In the genomic region with DNA sequence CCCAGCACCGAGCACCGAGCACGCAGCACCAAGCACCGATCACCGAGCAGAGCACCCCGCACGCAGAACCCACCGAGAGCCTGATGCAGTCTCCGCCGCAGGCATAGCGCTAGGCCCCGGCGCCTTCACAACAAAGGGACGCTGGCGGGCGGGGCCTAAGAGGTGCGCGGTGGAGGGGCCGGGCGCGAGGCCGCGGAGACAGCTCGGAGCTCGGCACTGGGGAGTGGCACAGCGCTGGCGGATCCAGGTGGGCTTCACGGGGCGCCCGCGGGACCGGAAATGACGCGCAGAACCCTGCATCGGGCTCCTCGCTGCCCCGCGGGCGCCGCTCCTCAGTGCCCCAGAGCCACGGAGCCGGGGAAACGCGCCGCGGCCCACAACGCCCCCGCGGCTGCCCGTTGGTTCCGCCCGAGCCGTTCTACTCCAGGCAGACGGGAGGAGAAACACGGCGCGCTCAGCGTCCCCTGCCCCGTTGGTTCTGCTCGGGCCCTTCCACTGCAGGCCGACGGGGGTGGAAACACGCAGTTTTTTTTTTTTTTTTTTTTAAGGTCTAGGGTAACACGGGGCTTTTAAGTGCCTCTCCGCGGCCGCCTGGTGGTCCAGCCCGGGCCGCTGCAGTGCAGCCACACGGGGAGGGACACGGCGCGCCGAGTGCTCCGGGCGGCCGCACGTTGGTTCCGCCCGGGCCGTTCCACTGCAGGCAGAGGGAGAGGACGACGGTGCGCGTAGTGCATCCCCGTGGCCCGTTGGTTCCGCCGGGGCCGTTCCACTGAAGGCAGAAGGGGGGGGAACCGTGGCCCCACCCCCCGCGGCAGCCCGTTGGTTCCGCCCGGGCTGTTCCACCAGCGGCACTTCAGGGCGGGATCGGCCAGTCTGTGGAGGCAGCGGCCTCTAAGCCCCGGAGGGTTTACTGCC, we compare ENCODE assay signal across 8 cellular contexts. TPM values are rescaled to one million over a fixed set of nuclear protein-coding genes. Genes with fewer than 3 reads are reported as not detected.
DNase-seq lines count a peak whose midpoint lies in the region; ATAC-seq and TF ChIP-seq lines count a peak whose summit lies in the region.
"Not testable (repeated sequence)": the region's sequence is repeated elsewhere in the genome, so short reads cannot be mapped to it uniquely, and the experiment has no call there.

No MANE protein-coding gene starts in this region.

- not testable (repeated sequence) for H3K4me1 ChIP-seq in HUES6 (ENCODE audit: control insufficient read depth, insufficient read depth, low read length); RWPE2 (ENCODE audit: insufficient read depth, poor library complexity, severe bottlenecking); naive thymus-derived CD4-positive, alpha-beta T cell (ENCODE audit: control insufficient read depth in 2 of 2, insufficient read depth in 2 of 2, low read length in 2 of 2)

- H3K27ac ChIP-seq in HUES6 (ENCODE audit: low read depth, low read length) (peak overlapping the region; percentile 99), RWPE2 (ENCODE audit: poor library complexity, severe bottlenecking) (peak overlapping the region; percentile 75)
- H3K27ac ChIP-seq in naive thymus-derived CD4-positive, alpha-beta T cell (ENCODE audit: low read depth, low read length), result peak overlapping the region; percentile 88

- peak overlapping the region; percentile 66 for H3K4me3 ChIP-seq in HUES6 (ENCODE audit: low read depth, low read length)
- peak overlapping the region; percentile 33 for H3K4me3 ChIP-seq in RWPE2 (ENCODE audit: severe bottlenecking)
- not testable (repeated sequence) for H3K4me3 ChIP-seq in naive thymus-derived CD4-positive, alpha-beta T cell (ENCODE audit: low read length)

- TF ChIP-seq CTCF in RWPE2 (IDR thresholded peaks at IDR 0.05; ENCODE audit: poor library complexity, severe bottlenecking), result peak; percentile 27

- not testable (repeated sequence) for H3K27me3 Mint-ChIP-seq in naive thymus-derived CD4-positive, alpha-beta T cell

- POLR2A ChIA-PET in naive thymus-derived CD4-positive, alpha-beta T cell (lab: Charles Lee), result interaction anchor here (0.7 kb wide), 1 partner anchor 131 kb away, joined by 3 read pairs; no protein-coding TSS in a partner anchor

- DNase-seq in DMS 273 (lab: John Stamatoyannopoulos, UW; ENCODE audit: unreplicated experiment), result peak; percentile 66
- DNase-seq in RWPE2 (ENCODE audit: low spot score), result not testable (repeated sequence)
- peak; percentile 66 for DNase-seq in activated T-helper 9 cell treated with anti-CD3 and anti-CD28 coated beads, Interleukin-2, amount 50 U/mL, for 16 hours (ENCODE audit: low read depth)
- DNase-seq in fibroblast of gingiva (ENCODE audit: low read depth), result peak; percentile 87
- DNase-seq in naive thymus-derived CD4-positive, alpha-beta T cell, result peak; percentile 65 to 98 (median 88)
- peak; percentile 41 for DNase-seq in stimulated activated CD8-positive, alpha-beta memory T cell treated with anti-CD3 and anti-CD28 coated beads, Interleukin-4, amount 100 ng/mL, for 24 hours (ENCODE audit: low read depth)

- intact Hi-C loops in naive thymus-derived CD4-positive, alpha-beta T cell (cut with micrococcal nuclease), result loop anchor here (5.0 to 10.0 kb wide), 2 partner anchors 51 to 161 kb away; partner anchors contain the start of gene SLC35E2B (in 1 of the 2)

- not testable (repeated sequence) for H3K36me3 ChIP-seq in HUES6 (ENCODE audit: control insufficient read depth, insufficient read depth, low read length); RWPE2 (ENCODE audit: low read depth); naive thymus-derived CD4-positive, alpha-beta T cell (ENCODE audit: control insufficient read depth in 2 of 3, insufficient read depth in 3 of 3, low read length in 3 of 3)

- peak overlapping the region in 8 of 9 donors; percentile 79 to 96 (median 92) for H3K27ac Mint-ChIP-seq in naive thymus-derived CD4-positive, alpha-beta T cell

- ATAC-seq in GM21723 (IDR thresholded peaks at IDR 0.05; ENCODE audit: unreplicated experiment) (peak; percentile 81), RWPE2 (ENCODE audit: low read depth) (peak; percentile 78)
- peak; percentile 89 for ATAC-seq in naive thymus-derived CD4-positive, alpha-beta T cell

- H3K27me3 ChIP-seq in HUES6 (ENCODE audit: control insufficient read depth, insufficient read depth, low read length); RWPE2 (ENCODE audit: insufficient read depth, poor library complexity, severe bottlenecking); naive thymus-derived CD4-positive, alpha-beta T cell (ENCODE audit: control insufficient read depth in 2 of 2, insufficient read depth in 2 of 2, low read length in 2 of 2): not testable (repeated sequence)

- H3K9me3 ChIP-seq in HUES6 (ENCODE audit: control insufficient read depth, insufficient read depth, low read depth, low read length); RWPE2 (ENCODE audit: severe bottlenecking); naive thymus-derived CD4-positive, alpha-beta T cell (ENCODE audit: control insufficient read depth in 2 of 3, low read length in 3 of 3): not testable (repeated sequence)

- H3K4me1 Mint-ChIP-seq in naive thymus-derived CD4-positive, alpha-beta T cell, result peaks cover 0 to 20% (median 9%) of the 10 kb centered on the region in 7 donors

- peak overlapping the region; percentile 94 for H3K9ac ChIP-seq in HUES6 (ENCODE audit: low read length)

- not testable (repeated sequence) for H3K36me3 Mint-ChIP-seq in naive thymus-derived CD4-positive, alpha-beta T cell

- not testable (repeated sequence) for H3K9me3 Mint-ChIP-seq in naive thymus-derived CD4-positive, alpha-beta T cell

- CTCF ChIA-PET in naive thymus-derived CD4-positive, alpha-beta T cell (lab: Charles Lee), result not testable (repeated sequence)

- H3K4me3 Mint-ChIP-seq in naive thymus-derived CD4-positive, alpha-beta T cell, result peak overlapping the region in 9 of 10 donors; percentile 56 to 85 (median 68)

RNA-seq across cellular contexts. Expression of gene CDK11A, which starts 21.8 kb away (rescaled TPM):
- 100 to 1,000 TPM in 4 of 5 experiments, 10 to 100 TPM in 1; 91.5 to 218 (median 157) TPM for total RNA-seq in naive thymus-derived CD4-positive, alpha-beta T cell
- polyA plus RNA-seq in naive thymus-derived CD4-positive, alpha-beta T cell, result 10 to 100 TPM in 1 of 2 donors, 1 to 10 TPM in 1; 9.8 to 17.2 TPM

RNA-seq across cellular contexts. Expression of gene NADK, which starts 32.4 kb away (rescaled TPM):
- 100 to 1,000 TPM in 1 of 5 experiments, 10 to 100 TPM in 4; 45.2 to 115 (median 50.3) TPM for total RNA-seq in naive thymus-derived CD4-positive, alpha-beta T cell
- 10 to 100 TPM; 14.7 to 24.0 TPM for polyA plus RNA-seq in naive thymus-derived CD4-positive, alpha-beta T cell

RNA-seq across cellular contexts. Expression of gene SLC35E2B, which starts 53.3 kb away (rescaled TPM):
- total RNA-seq in naive thymus-derived CD4-positive, alpha-beta T cell, result 100 to 1,000 TPM in 2 of 5 experiments, 10 to 100 TPM in 3; 69.9 to 138 (median 76.7) TPM
- 10 to 100 TPM; 45.4 to 66.3 TPM for polyA plus RNA-seq in naive thymus-derived CD4-positive, alpha-beta T cell
